ENCODE assay signal across 1 cellular context in genomic region chr12:101824831-101825230, GRCh38.
TF ChIP-seq lines count a peak whose summit lies in the region.

No MANE protein-coding gene starts in this region.

TF ChIP-seq in GM23338, 12 proteins besides CTCF, POLR2A, EP300 and RAD21 (continued from another document):
- TF ChIP-seq, protein P1, sequence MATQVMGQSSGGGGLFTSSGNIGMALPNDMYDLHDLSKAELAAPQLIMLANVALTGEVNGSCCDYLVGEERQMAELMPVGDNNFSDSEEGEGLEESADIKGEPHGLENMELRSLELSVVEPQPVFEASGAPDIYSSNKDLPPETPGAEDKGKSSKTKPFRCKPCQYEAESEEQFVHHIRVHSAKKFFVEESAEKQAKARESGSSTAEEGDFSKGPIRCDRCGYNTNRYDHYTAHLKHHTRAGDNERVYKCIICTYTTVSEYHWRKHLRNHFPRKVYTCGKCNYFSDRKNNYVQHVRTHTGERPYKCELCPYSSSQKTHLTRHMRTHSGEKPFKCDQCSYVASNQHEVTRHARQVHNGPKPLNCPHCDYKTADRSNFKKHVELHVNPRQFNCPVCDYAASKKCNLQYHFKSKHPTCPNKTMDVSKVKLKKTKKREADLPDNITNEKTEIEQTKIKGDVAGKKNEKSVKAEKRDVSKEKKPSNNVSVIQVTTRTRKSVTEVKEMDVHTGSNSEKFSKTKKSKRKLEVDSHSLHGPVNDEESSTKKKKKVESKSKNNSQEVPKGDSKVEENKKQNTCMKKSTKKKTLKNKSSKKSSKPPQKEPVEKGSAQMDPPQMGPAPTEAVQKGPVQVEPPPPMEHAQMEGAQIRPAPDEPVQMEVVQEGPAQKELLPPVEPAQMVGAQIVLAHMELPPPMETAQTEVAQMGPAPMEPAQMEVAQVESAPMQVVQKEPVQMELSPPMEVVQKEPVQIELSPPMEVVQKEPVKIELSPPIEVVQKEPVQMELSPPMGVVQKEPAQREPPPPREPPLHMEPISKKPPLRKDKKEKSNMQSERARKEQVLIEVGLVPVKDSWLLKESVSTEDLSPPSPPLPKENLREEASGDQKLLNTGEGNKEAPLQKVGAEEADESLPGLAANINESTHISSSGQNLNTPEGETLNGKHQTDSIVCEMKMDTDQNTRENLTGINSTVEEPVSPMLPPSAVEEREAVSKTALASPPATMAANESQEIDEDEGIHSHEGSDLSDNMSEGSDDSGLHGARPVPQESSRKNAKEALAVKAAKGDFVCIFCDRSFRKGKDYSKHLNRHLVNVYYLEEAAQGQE (IDR thresholded peaks at IDR 0.05; ENCODE audit: unreplicated experiment): no peak
- TF ChIP-seq ZNF114 (CRISPR knock-in tag; IDR thresholded peaks at IDR 0.05): no peak
- no peak for TF ChIP-seq EZH2 (IDR thresholded peaks at IDR 0.05; ENCODE audit: low read depth, unreplicated experiment)
- TF ChIP-seq ZNF462 (CRISPR knock-in tag; IDR thresholded peaks at IDR 0.05): no peak
- no peak for TF ChIP-seq POLR2AphosphoS5 (IDR thresholded peaks at IDR 0.05; ENCODE audit: low read depth)
TF ChIP-seq in GM23338: peak in this region for 0.
